ENCODE assay signal across 9 cellular contexts in the genomic region with DNA sequence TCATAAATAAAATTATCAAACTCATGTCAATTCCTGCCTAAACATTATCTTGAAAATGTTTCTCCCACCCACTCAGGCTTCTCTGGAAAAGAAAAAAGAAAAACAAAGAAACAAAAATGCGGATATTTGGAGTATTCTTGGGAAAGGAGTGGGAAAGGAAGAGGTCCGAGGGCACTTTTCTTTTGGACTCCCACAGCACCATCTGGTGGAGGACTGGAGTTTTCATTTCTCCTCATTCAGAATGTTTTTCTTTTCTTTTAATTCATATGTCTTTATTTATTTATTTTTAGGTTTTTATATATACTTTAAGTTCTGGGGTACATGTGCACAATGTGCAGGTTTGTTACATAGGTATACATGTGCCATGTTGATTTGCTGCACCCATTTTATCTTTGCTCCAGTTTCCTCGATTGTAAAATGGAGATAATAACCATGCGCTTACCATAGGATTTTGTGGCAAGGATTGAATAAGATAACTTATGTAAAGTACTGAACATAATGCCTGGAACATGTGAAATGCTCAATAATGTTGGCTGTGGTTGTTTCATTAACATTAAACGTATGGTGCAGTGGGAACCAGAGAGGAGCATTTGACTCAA. TPM values are rescaled to one million over a fixed set of nuclear protein-coding genes. Genes with fewer than 3 reads are reported as not detected.
DNase-seq lines count a peak whose midpoint lies in the region; ATAC-seq and TF ChIP-seq lines count a peak whose summit lies in the region.
"Had no signal": no experiment of that assay in that cellular context is flagged by ENCODE, and none has a peak within 500 bp of the region (broad histone marks: within the 10 kb centered on the region; RNA-seq: fewer than 3 reads in every experiment).

No MANE protein-coding gene starts in this region.

- peaks cover 4% of the 10 kb centered on the region for H3K27me3 ChIP-seq in colonic mucosa

- no peak overlapping the region for H3K27ac ChIP-seq in colonic mucosa

- no peaks in the 10 kb centered on the region for H3K4me1 ChIP-seq in colonic mucosa

- DNase-seq in EL (peak; percentile 21), colonic mucosa (no peak), neural crest cell (ENCODE audit: low read depth, low spot score) (peak; percentile 36), T1000 (lab: John Stamatoyannopoulos, UW) (no peak)
- DNase-seq: T-helper 9 cell had no signal

- H3K9me3 Mint-ChIP-seq in neural crest cell = no peaks in the 10 kb centered on the region

- TF ChIP-seq CTCF in LNCAP (IDR thresholded peaks at IDR 0.05) = peak; percentile 43; the same call in 1 of the 2 replicates
- TF ChIP-seq CTCF in colonic mucosa (IDR thresholded peaks at IDR 0.05) = peak; percentile 35
- TF ChIP-seq CTCF in neural crest cell (conservative IDR thresholded peaks at IDR 0.05) = peak; percentile 87

- no peaks in the 10 kb centered on the region for H3K27me3 Mint-ChIP-seq in neural crest cell (ENCODE audit: low read depth)

- no peak overlapping the region for H3K4me3 Mint-ChIP-seq in neural crest cell

- H3K36me3 Mint-ChIP-seq in neural crest cell (ENCODE audit: low read depth) = peaks cover under 1% of the 10 kb centered on the region

- no peak overlapping the region for H3K4me3 ChIP-seq in colonic mucosa

- no peak overlapping the region for H3K9ac ChIP-seq in colonic mucosa (ENCODE audit: low read depth in 2 of 2, low read length in 2 of 2)

- no peaks in the 10 kb centered on the region for H3K36me3 ChIP-seq in colonic mucosa

- no peak overlapping the region for H3K27ac Mint-ChIP-seq in neural crest cell (ENCODE audit: unreplicated experiment)

- no peaks in the 10 kb centered on the region for H3K9me3 ChIP-seq in colonic mucosa

- no peaks in the 10 kb centered on the region for H3K4me1 Mint-ChIP-seq in neural crest cell

- intact Hi-C loops in colonic mucosa (cut with DNase I) = no loop called here

- ATAC-seq in HG03565 (IDR thresholded peaks at IDR 0.05; ENCODE audit: unreplicated experiment) (no peak), GM21515 (IDR thresholded peaks at IDR 0.05; ENCODE audit: unreplicated experiment) (no peak), GM21825 (IDR thresholded peaks at IDR 0.05; ENCODE audit: unreplicated experiment) (no peak)

RNA-seq across cellular contexts. Expression of a gene that starts 8.0 kb away (rescaled TPM):
- total RNA-seq in colonic mucosa = not detected
- total RNA-seq in neural crest cell = 1.9 TPM in 2 replicates

Comparison
In these comparisons a context has a peak if more than half of its experiments do, and no peak if none do; other contexts are left out.
1. DNase-seq: peak in EL (single experiment) and neural crest cell (single experiment); none in colonic mucosa (single experiment) and T1000 (single experiment).
2. CTCF ChIP-seq: peak in every context shown above with its lines; median percentile 87 in neural crest cell; 43 in LNCAP; 35 in colonic mucosa.